1 cellular context compared by ENCODE assay signal in the genomic region with DNA sequence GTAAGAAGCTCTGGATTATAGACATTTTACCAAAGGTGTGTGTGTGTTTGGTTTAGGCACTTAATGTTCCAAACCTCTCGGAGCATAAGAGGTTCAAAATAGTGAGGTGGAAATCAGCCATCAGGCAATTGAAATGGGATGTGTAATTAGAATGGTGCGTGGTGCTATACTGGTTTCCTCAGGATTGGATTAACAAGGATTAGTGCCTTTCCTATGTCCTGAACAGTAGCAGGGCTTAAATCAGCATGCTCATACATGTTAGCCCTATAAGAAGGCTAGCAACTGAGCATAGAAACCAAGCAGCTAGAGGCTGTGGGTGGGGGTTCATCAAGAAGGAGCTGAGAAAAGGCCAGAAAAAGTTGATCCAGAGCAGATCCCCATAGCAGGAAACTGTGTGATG.
TF ChIP-seq lines count a peak whose summit lies in the region.

No MANE protein-coding gene starts in this region.

TF ChIP-seq in GM23338, 12 proteins besides CTCF, POLR2A, EP300 and RAD21:
- TF ChIP-seq, protein P1, sequence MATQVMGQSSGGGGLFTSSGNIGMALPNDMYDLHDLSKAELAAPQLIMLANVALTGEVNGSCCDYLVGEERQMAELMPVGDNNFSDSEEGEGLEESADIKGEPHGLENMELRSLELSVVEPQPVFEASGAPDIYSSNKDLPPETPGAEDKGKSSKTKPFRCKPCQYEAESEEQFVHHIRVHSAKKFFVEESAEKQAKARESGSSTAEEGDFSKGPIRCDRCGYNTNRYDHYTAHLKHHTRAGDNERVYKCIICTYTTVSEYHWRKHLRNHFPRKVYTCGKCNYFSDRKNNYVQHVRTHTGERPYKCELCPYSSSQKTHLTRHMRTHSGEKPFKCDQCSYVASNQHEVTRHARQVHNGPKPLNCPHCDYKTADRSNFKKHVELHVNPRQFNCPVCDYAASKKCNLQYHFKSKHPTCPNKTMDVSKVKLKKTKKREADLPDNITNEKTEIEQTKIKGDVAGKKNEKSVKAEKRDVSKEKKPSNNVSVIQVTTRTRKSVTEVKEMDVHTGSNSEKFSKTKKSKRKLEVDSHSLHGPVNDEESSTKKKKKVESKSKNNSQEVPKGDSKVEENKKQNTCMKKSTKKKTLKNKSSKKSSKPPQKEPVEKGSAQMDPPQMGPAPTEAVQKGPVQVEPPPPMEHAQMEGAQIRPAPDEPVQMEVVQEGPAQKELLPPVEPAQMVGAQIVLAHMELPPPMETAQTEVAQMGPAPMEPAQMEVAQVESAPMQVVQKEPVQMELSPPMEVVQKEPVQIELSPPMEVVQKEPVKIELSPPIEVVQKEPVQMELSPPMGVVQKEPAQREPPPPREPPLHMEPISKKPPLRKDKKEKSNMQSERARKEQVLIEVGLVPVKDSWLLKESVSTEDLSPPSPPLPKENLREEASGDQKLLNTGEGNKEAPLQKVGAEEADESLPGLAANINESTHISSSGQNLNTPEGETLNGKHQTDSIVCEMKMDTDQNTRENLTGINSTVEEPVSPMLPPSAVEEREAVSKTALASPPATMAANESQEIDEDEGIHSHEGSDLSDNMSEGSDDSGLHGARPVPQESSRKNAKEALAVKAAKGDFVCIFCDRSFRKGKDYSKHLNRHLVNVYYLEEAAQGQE (IDR thresholded peaks at IDR 0.05; ENCODE audit: unreplicated experiment): no peak
- no peak for TF ChIP-seq STAT1 (IDR thresholded peaks at IDR 0.05; ENCODE audit: unreplicated experiment)
- TF ChIP-seq CREB1 (CRISPR knock-in tag; IDR thresholded peaks at IDR 0.05; ENCODE audit: low read depth): no peak
- no peak for TF ChIP-seq ZNF114 (CRISPR knock-in tag; IDR thresholded peaks at IDR 0.05)
- TF ChIP-seq, protein P2, sequence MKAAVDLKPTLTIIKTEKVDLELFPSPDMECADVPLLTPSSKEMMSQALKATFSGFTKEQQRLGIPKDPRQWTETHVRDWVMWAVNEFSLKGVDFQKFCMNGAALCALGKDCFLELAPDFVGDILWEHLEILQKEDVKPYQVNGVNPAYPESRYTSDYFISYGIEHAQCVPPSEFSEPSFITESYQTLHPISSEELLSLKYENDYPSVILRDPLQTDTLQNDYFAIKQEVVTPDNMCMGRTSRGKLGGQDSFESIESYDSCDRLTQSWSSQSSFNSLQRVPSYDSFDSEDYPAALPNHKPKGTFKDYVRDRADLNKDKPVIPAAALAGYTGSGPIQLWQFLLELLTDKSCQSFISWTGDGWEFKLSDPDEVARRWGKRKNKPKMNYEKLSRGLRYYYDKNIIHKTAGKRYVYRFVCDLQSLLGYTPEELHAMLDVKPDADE (IDR thresholded peaks at IDR 0.05): no peak
- TF ChIP-seq, protein P3, sequence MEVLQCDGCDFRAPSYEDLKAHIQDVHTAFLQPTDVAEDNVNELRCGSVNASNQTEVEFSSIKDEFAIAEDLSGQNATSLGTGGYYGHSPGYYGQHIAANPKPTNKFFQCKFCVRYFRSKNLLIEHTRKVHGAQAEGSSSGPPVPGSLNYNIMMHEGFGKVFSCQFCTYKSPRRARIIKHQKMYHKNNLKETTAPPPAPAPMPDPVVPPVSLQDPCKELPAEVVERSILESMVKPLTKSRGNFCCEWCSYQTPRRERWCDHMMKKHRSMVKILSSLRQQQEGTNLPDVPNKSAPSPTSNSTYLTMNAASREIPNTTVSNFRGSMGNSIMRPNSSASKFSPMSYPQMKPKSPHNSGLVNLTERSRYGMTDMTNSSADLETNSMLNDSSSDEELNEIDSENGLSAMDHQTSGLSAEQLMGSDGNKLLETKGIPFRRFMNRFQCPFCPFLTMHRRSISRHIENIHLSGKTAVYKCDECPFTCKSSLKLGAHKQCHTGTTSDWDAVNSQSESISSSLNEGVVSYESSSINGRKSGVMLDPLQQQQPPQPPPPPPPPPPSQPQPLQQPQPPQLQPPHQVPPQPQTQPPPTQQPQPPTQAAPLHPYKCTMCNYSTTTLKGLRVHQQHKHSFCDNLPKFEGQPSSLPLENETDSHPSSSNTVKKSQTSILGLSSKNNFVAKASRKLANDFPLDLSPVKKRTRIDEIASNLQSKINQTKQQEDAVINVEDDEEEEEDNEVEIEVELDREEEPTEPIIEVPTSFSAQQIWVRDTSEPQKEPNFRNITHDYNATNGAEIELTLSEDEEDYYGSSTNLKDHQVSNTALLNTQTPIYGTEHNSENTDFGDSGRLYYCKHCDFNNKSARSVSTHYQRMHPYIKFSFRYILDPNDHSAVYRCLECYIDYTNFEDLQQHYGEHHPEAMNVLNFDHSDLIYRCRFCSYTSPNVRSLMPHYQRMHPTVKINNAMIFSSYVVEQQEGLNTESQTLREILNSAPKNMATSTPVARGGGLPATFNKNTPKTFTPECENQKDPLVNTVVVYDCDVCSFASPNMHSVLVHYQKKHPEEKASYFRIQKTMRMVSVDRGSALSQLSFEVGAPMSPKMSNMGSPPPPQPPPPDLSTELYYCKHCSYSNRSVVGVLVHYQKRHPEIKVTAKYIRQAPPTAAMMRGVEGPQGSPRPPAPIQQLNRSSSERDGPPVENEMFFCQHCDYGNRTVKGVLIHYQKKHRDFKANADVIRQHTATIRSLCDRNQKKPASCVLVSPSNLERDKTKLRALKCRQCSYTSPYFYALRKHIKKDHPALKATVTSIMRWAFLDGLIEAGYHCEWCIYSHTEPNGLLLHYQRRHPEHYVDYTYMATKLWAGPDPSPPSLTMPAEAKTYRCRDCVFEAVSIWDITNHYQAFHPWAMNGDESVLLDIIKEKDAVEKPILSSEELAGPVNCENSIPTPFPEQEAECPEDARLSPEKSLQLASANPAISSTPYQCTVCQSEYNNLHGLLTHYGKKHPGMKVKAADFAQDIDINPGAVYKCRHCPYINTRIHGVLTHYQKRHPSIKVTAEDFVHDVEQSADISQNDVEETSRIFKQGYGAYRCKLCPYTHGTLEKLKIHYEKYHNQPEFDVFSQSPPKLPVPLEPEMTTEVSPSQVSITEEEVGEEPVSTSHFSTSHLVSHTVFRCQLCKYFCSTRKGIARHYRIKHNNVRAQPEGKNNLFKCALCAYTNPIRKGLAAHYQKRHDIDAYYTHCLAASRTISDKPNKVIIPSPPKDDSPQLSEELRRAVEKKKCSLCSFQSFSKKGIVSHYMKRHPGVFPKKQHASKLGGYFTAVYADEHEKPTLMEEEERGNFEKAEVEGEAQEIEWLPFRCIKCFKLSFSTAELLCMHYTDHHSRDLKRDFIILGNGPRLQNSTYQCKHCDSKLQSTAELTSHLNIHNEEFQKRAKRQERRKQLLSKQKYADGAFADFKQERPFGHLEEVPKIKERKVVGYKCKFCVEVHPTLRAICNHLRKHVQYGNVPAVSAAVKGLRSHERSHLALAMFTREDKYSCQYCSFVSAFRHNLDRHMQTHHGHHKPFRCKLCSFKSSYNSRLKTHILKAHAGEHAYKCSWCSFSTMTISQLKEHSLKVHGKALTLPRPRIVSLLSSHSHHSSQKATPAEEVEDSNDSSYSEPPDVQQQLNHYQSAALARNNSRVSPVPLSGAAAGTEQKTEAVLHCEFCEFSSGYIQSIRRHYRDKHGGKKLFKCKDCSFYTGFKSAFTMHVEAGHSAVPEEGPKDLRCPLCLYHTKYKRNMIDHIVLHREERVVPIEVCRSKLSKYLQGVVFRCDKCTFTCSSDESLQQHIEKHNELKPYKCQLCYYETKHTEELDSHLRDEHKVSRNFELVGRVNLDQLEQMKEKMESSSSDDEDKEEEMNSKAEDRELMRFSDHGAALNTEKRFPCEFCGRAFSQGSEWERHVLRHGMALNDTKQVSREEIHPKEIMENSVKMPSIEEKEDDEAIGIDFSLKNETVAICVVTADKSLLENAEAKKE (CRISPR knock-in tag; IDR thresholded peaks at IDR 0.05): no peak
- no peak for TF ChIP-seq EZH2phosphoT487 (IDR thresholded peaks at IDR 0.05; ENCODE audit: unreplicated experiment)
- no peak for TF ChIP-seq ZNF331 (CRISPR knock-in tag; IDR thresholded peaks at IDR 0.05; ENCODE audit: low read depth)
- no peak for TF ChIP-seq EZH2 (IDR thresholded peaks at IDR 0.05; ENCODE audit: low read depth, unreplicated experiment)
- TF ChIP-seq POLR2AphosphoS5 (IDR thresholded peaks at IDR 0.05; ENCODE audit: low read depth): no peak
- no peak for TF ChIP-seq NANOG (IDR thresholded peaks at IDR 0.05; ENCODE audit: borderline replicate concordance)
- no peak for TF ChIP-seq JUNB (IDR thresholded peaks at IDR 0.05; ENCODE audit: unreplicated experiment)
